Comparison of ENCODE assay signal across 1 cellular context in the genomic region with DNA sequence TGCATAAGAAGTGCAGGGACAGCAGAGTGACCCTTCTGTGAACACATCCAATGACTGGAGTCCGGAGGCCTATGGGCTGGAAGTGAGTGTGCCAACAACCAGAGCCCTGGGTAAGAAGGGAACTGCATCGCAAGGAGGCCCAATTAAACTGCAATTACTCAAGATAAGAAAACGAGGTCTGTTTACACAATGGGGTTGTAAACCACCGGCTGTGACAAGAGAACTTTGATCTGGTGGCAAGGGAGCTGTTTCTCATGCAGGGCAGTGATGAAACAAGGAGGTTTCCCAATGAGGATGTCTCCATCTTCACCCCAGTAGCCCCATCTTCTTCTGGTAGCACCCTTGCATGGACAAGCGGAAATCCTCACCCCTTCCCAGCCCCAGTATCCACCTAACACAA.
TF ChIP-seq lines count a peak whose summit lies in the region.

No MANE protein-coding gene starts in this region.

TF ChIP-seq in HEK293, 187 proteins besides CTCF, POLR2A, EP300 and RAD21 (continued from another document and continues in another):
- TF ChIP-seq ZNF629 (tag by site-specific recombination; IDR thresholded peaks at IDR 0.05), result peak; percentile 78
- TF ChIP-seq YY2 (tag by site-specific recombination; IDR thresholded peaks at IDR 0.05), result no peak
- no peak for TF ChIP-seq ZNF138 (tag by site-specific recombination; IDR thresholded peaks at IDR 0.05; ENCODE audit: borderline replicate concordance)
- TF ChIP-seq, protein P1, sequence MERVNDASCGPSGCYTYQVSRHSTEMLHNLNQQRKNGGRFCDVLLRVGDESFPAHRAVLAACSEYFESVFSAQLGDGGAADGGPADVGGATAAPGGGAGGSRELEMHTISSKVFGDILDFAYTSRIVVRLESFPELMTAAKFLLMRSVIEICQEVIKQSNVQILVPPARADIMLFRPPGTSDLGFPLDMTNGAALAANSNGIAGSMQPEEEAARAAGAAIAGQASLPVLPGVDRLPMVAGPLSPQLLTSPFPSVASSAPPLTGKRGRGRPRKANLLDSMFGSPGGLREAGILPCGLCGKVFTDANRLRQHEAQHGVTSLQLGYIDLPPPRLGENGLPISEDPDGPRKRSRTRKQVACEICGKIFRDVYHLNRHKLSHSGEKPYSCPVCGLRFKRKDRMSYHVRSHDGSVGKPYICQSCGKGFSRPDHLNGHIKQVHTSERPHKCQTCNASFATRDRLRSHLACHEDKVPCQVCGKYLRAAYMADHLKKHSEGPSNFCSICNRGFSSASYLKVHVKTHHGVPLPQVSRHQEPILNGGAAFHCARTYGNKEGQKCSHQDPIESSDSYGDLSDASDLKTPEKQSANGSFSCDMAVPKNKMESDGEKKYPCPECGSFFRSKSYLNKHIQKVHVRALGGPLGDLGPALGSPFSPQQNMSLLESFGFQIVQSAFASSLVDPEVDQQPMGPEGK (tag by site-specific recombination; IDR thresholded peaks at IDR 0.05), result peak; percentile 56; the same call in 1 of the 2 replicates
- no peak; the same call in 1 of the 2 replicates for TF ChIP-seq KLF10 (tag by site-specific recombination; IDR thresholded peaks at IDR 0.05)
- peak; percentile 65 for TF ChIP-seq ZBTB8A (tag by site-specific recombination; IDR thresholded peaks at IDR 0.05)
- TF ChIP-seq, protein P2, sequence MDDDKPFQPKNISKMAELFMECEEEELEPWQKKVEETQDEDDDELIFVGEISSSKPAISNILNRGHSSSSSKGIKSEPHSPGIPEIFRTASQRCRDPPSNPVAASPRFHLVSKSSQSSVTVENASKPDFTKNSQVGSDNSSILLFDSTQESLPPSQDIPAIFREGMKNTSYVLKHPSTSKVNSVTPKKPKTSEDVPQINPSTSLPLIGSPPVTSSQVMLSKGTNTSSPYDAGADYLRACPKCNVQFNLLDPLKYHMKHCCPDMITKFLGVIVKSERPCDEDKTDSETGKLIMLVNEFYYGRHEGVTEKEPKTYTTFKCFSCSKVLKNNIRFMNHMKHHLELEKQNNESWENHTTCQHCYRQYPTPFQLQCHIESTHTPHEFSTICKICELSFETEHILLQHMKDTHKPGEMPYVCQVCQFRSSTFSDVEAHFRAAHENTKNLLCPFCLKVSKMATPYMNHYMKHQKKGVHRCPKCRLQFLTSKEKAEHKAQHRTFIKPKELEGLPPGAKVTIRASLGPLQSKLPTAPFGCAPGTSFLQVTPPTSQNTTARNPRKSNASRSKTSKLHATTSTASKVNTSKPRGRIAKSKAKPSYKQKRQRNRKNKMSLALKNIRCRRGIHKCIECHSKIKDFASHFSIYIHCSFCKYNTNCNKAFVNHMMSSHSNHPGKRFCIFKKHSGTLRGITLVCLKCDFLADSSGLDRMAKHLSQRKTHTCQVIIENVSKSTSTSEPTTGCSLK (tag by site-specific recombination; IDR thresholded peaks at IDR 0.05), result no peak
- TF ChIP-seq ZNF792 (tag by site-specific recombination; IDR thresholded peaks at IDR 0.05), result no peak
- TF ChIP-seq, protein P3, sequence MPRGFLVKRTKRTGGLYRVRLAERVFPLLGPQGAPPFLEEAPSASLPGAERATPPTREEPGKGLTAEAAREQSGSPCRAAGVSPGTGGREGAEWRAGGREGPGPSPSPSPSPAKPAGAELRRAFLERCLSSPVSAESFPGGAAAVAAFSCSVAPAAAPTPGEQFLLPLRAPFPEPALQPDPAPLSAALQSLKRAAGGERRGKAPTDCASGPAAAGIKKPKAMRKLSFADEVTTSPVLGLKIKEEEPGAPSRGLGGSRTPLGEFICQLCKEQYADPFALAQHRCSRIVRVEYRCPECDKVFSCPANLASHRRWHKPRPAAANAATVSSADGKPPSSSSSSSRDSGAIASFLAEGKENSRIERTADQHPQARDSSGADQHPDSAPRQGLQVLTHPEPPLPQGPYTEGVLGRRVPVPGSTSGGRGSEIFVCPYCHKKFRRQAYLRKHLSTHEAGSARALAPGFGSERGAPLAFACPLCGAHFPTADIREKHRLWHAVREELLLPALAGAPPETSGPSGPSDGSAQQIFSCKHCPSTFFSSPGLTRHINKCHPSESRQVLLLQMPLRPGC (tag by site-specific recombination; IDR thresholded peaks at IDR 0.05), result peak; percentile 74; the same call in 1 of the 2 replicates
- TF ChIP-seq, protein P4, sequence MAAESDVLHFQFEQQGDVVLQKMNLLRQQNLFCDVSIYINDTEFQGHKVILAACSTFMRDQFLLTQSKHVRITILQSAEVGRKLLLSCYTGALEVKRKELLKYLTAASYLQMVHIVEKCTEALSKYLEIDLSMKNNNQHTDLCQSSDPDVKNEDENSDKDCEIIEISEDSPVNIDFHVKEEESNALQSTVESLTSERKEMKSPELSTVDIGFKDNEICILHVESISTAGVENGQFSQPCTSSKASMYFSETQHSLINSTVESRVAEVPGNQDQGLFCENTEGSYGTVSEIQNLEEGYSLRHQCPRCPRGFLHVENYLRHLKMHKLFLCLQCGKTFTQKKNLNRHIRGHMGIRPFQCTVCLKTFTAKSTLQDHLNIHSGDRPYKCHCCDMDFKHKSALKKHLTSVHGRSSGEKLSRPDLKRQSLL (tag by site-specific recombination; IDR thresholded peaks at IDR 0.05), result no peak
- TF ChIP-seq ZNF433 (tag by site-specific recombination; IDR thresholded peaks at IDR 0.05; ENCODE audit: low read depth), result no peak
- TF ChIP-seq ZNF747 (tag by site-specific recombination; IDR thresholded peaks at IDR 0.05), result no peak
- TF ChIP-seq SCRT2 (tag by site-specific recombination; IDR thresholded peaks at IDR 0.05), result no peak
- peak; percentile 99 for TF ChIP-seq ZIC2 (tag by site-specific recombination; IDR thresholded peaks at IDR 0.05)
- TF ChIP-seq ZNF341 (tag by site-specific recombination; IDR thresholded peaks at IDR 0.05; ENCODE audit: low read depth), result no peak; the same call in 1 of the 2 replicates
- no peak for TF ChIP-seq ZNF324 (tag by site-specific recombination; IDR thresholded peaks at IDR 0.05)
- peak; percentile 83 for TF ChIP-seq ZBTB20 (tag by site-specific recombination; IDR thresholded peaks at IDR 0.05)
- TF ChIP-seq ZNF366 (tag by site-specific recombination; conservative IDR thresholded peaks at IDR 0.05), result peak; percentile 69
- TF ChIP-seq ZBTB48 (tag by site-specific recombination; IDR thresholded peaks at IDR 0.05), result peak; percentile 88
- no peak for TF ChIP-seq ZNF169 (tag by site-specific recombination; IDR thresholded peaks at IDR 0.05)
- TF ChIP-seq ZNF791 (tag by site-specific recombination; IDR thresholded peaks at IDR 0.05), result no peak
- no peak; the same call in 1 of the 2 replicates for TF ChIP-seq ZNF394 (tag by site-specific recombination; IDR thresholded peaks at IDR 0.05; ENCODE audit: borderline replicate concordance)
- TF ChIP-seq, protein P5, sequence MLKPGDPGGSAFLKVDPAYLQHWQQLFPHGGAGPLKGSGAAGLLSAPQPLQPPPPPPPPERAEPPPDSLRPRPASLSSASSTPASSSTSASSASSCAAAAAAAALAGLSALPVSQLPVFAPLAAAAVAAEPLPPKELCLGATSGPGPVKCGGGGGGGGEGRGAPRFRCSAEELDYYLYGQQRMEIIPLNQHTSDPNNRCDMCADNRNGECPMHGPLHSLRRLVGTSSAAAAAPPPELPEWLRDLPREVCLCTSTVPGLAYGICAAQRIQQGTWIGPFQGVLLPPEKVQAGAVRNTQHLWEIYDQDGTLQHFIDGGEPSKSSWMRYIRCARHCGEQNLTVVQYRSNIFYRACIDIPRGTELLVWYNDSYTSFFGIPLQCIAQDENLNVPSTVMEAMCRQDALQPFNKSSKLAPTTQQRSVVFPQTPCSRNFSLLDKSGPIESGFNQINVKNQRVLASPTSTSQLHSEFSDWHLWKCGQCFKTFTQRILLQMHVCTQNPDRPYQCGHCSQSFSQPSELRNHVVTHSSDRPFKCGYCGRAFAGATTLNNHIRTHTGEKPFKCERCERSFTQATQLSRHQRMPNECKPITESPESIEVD (tag by site-specific recombination; IDR thresholded peaks at IDR 0.05), result peak; percentile 88
- TF ChIP-seq, protein P6, sequence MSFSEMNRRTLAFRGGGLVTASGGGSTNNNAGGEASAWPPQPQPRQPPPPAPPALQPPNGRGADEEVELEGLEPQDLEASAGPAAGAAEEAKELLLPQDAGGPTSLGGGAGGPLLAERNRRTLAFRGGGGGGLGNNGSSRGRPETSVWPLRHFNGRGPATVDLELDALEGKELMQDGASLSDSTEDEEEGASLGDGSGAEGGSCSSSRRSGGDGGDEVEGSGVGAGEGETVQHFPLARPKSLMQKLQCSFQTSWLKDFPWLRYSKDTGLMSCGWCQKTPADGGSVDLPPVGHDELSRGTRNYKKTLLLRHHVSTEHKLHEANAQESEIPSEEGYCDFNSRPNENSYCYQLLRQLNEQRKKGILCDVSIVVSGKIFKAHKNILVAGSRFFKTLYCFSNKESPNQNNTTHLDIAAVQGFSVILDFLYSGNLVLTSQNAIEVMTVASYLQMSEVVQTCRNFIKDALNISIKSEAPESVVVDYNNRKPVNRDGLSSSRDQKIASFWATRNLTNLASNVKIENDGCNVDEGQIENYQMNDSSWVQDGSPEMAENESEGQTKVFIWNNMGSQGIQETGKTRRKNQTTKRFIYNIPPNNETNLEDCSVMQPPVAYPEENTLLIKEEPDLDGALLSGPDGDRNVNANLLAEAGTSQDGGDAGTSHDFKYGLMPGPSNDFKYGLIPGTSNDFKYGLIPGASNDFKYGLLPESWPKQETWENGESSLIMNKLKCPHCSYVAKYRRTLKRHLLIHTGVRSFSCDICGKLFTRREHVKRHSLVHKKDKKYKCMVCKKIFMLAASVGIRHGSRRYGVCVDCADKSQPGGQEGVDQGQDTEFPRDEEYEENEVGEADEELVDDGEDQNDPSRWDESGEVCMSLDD (tag by site-specific recombination; IDR thresholded peaks at IDR 0.05), result no peak
- TF ChIP-seq ZNF132 (tag by site-specific recombination; IDR thresholded peaks at IDR 0.05; ENCODE audit: borderline replicate concordance), result no peak
- no peak for TF ChIP-seq ZFHX2 (tag by site-specific recombination; conservative IDR thresholded peaks at IDR 0.05)
- TF ChIP-seq ZNF423 (tag by site-specific recombination; IDR thresholded peaks at IDR 0.05), result peak; percentile 70
- TF ChIP-seq ZNF10 (tag by site-specific recombination; IDR thresholded peaks at IDR 0.05), result no peak
- TF ChIP-seq ZBTB21 (tag by site-specific recombination; IDR thresholded peaks at IDR 0.05), result 0 out of 2 replicates have a peak, but pooled peaks have one; percentile 33
- peak; percentile 100 for TF ChIP-seq TCF7L2 (IDR thresholded peaks at IDR 0.05; ENCODE audit: borderline replicate concordance, low read depth, low read length)
- TF ChIP-seq ZSCAN30 (tag by site-specific recombination; IDR thresholded peaks at IDR 0.05), result peak; percentile 82
- TF ChIP-seq ZNF501 (tag by site-specific recombination; IDR thresholded peaks at IDR 0.05), result 0 out of 2 replicates have a peak, but pooled peaks have one; percentile 37
- TF ChIP-seq KLF8 (tag by site-specific recombination; IDR thresholded peaks at IDR 0.05), result peak; percentile 38; the same call in 1 of the 2 replicates
- TF ChIP-seq ZNF621 (tag by site-specific recombination; IDR thresholded peaks at IDR 0.05), result no peak
- TF ChIP-seq, protein P7, sequence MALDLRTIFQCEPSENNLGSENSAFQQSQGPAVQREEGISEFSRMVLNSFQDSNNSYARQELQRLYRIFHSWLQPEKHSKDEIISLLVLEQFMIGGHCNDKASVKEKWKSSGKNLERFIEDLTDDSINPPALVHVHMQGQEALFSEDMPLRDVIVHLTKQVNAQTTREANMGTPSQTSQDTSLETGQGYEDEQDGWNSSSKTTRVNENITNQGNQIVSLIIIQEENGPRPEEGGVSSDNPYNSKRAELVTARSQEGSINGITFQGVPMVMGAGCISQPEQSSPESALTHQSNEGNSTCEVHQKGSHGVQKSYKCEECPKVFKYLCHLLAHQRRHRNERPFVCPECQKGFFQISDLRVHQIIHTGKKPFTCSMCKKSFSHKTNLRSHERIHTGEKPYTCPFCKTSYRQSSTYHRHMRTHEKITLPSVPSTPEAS (tag by site-specific recombination; IDR thresholded peaks at IDR 0.05), result peak; percentile 24; the same call in 1 of the 2 replicates
- TF ChIP-seq ZNF600 (tag by site-specific recombination; IDR thresholded peaks at IDR 0.05), result peak; percentile 83
- TF ChIP-seq ZNF660 (tag by site-specific recombination; IDR thresholded peaks at IDR 0.05), result no peak; the same call in 1 of the 2 replicates
- peak; percentile 80; the same call in 1 of the 2 replicates for TF ChIP-seq ZNF24 (tag by site-specific recombination; IDR thresholded peaks at IDR 0.05)
- TF ChIP-seq, protein P8, sequence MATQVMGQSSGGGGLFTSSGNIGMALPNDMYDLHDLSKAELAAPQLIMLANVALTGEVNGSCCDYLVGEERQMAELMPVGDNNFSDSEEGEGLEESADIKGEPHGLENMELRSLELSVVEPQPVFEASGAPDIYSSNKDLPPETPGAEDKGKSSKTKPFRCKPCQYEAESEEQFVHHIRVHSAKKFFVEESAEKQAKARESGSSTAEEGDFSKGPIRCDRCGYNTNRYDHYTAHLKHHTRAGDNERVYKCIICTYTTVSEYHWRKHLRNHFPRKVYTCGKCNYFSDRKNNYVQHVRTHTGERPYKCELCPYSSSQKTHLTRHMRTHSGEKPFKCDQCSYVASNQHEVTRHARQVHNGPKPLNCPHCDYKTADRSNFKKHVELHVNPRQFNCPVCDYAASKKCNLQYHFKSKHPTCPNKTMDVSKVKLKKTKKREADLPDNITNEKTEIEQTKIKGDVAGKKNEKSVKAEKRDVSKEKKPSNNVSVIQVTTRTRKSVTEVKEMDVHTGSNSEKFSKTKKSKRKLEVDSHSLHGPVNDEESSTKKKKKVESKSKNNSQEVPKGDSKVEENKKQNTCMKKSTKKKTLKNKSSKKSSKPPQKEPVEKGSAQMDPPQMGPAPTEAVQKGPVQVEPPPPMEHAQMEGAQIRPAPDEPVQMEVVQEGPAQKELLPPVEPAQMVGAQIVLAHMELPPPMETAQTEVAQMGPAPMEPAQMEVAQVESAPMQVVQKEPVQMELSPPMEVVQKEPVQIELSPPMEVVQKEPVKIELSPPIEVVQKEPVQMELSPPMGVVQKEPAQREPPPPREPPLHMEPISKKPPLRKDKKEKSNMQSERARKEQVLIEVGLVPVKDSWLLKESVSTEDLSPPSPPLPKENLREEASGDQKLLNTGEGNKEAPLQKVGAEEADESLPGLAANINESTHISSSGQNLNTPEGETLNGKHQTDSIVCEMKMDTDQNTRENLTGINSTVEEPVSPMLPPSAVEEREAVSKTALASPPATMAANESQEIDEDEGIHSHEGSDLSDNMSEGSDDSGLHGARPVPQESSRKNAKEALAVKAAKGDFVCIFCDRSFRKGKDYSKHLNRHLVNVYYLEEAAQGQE (tag by site-specific recombination; IDR thresholded peaks at IDR 0.05), result no peak
- no peak for TF ChIP-seq ZNF510 (tag by site-specific recombination; IDR thresholded peaks at IDR 0.05; ENCODE audit: insufficient replicate concordance)
- TF ChIP-seq HOXD13 (CRISPR knock-in tag; IDR thresholded peaks at IDR 0.05; ENCODE audit: borderline replicate concordance), result no peak
- TF ChIP-seq ZNF623 (tag by site-specific recombination; IDR thresholded peaks at IDR 0.05), result no peak
- TF ChIP-seq ZNF274 (IDR thresholded peaks at IDR 0.05; ENCODE audit: low read length), result no peak
- no peak for TF ChIP-seq ZNF274 (tag by site-specific recombination; IDR thresholded peaks at IDR 0.05; ENCODE audit: borderline replicate concordance)
- no peak for TF ChIP-seq ZNF248 (tag by site-specific recombination; IDR thresholded peaks at IDR 0.05)
- TF ChIP-seq KLF7 (tag by site-specific recombination; IDR thresholded peaks at IDR 0.05; ENCODE audit: borderline replicate concordance), result peak; percentile 45; the same call in 1 of the 2 replicates
- no peak for TF ChIP-seq ZNF214 (tag by site-specific recombination; IDR thresholded peaks at IDR 0.05; ENCODE audit: borderline replicate concordance)
- no peak for TF ChIP-seq ZNF239 (tag by site-specific recombination; IDR thresholded peaks at IDR 0.05)
